ENCODE assay signal across 8 cellular contexts in the genomic region with DNA sequence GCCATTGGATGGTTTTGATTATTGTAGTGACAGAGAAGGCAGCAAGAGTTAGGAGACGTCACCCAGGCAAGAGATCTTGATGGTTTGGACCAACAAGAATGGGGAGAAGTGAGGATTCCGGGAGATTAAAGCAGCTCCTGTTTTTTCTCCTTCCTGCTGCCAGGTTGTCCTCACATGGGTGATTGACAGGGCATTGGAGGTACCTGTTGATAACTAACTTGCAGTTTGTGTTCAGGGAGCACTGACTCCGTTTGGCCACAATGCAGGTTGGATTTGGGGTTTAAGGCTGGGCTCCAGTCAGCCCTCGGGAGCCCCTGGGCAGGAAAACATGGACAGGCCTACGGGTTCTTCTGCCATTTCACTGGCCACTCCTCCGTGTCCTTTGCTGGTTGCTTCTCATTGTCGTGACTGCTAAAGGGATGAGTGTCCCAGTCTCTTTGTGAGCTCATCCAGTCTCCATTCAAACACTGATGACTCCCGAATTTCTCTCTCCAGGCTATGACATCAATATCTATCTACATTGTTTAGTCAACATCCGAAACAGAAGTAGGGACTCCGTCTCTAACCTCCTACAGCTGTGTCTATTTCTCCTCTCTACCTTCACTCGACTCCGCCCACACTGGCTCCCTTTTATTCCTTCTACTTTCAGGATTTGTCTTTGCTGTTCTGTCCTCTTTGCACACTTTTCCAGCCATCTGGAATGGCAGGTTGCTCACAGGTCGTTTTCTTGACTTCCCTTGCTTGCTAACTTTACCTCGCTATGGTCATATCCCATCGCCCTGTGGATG. TPM values are rescaled to one million over a fixed set of nuclear protein-coding genes. Genes with fewer than 3 reads are reported as not detected.
A peak's percentile ranks its signal among the peaks of the same experiment; 100 is the strongest.
DNase-seq lines count a peak whose midpoint lies in the region; ATAC-seq and TF ChIP-seq lines count a peak whose summit lies in the region.

No MANE protein-coding gene starts in this region.

- no peak for DNase-seq in LNCaP clone FGC (ENCODE audit: low read depth)
- no peak for DNase-seq in chondrocyte (ENCODE audit: low spot score)
- no peak for DNase-seq in natural killer cell
- DNase-seq in GOT3 (lab: John Stamatoyannopoulos, UW), result no peak
- no peak for DNase-seq in KG1 (lab: John Stamatoyannopoulos, UW)
- no peak for DNase-seq in activated gamma-delta T cell treated with Interleukin-2 at 50 U/mL for 16 hours

- H3K4me3 ChIP-seq in LNCaP clone FGC (ENCODE audit: low read depth, low read length), result peak overlapping the region; percentile 91

- peaks cover 9% of the 10 kb centered on the region for H3K9me3 Mint-ChIP-seq in chondrocyte (ENCODE audit: low read depth)
- no peaks in the 10 kb centered on the region for H3K9me3 Mint-ChIP-seq in natural killer cell

- H3K4me1 Mint-ChIP-seq in chondrocyte (ENCODE audit: low read depth), result peaks cover 53% of the 10 kb centered on the region
- H3K4me1 Mint-ChIP-seq in natural killer cell, result peaks cover 30 to 33% of the 10 kb centered on the region in 2 donors

- H3K27ac Mint-ChIP-seq in chondrocyte (ENCODE audit: unreplicated experiment) (peak overlapping the region; percentile 98), natural killer cell (peak overlapping the region; percentile 86 to 95)

- TF ChIP-seq CTCF in C4-2B (conservative IDR thresholded peaks at IDR 0.05), result no peak
- no peak for TF ChIP-seq CTCF in LNCaP clone FGC (IDR thresholded peaks at IDR 0.05; ENCODE audit: control insufficient read depth, extremely low read depth, insufficient read depth)
- no peak for TF ChIP-seq CTCF in chondrocyte (IDR thresholded peaks at IDR 0.05)
- TF ChIP-seq CTCF in natural killer cell (IDR thresholded peaks at IDR 0.05), result no peak

- H3K27ac ChIP-seq in C4-2B, result peak overlapping the region; percentile 93

- no peaks in the 10 kb centered on the region for H3K27me3 Mint-ChIP-seq in chondrocyte (ENCODE audit: low read depth)
- no peaks in the 10 kb centered on the region for H3K27me3 Mint-ChIP-seq in natural killer cell (ENCODE audit: low read depth in 2 of 2)

- no peak for ATAC-seq in natural killer cell
- no peak for ATAC-seq in GM21381 (IDR thresholded peaks at IDR 0.05; ENCODE audit: unreplicated experiment)

- H3K36me3 Mint-ChIP-seq in chondrocyte (ENCODE audit: low read depth), result peaks cover 5% of the 10 kb centered on the region
- no peaks in the 10 kb centered on the region for H3K36me3 Mint-ChIP-seq in natural killer cell

- intact Hi-C loops in natural killer cell (cut with micrococcal nuclease), result loop anchor here (1.0 to 2.0 kb wide), 2 partner anchors 31 to 83 kb away; partner anchors contain the start of gene MED25

- peak overlapping the region; percentile 81 for H3K4me3 Mint-ChIP-seq in chondrocyte (ENCODE audit: unreplicated experiment)
- H3K4me3 Mint-ChIP-seq in natural killer cell, result peak overlapping the region; percentile 93

RNA-seq across cellular contexts. Expression of gene PTOV1, which starts 1.3 kb away (rescaled TPM):
- total RNA-seq in chondrocyte, result 168 to 229 TPM (median 170 TPM) in 3 replicates
- total RNA-seq in natural killer cell, result 100 to 1,000 TPM; 116 to 132 (median 128) TPM

RNA-seq across cellular contexts. Expression of gene PNKP, which starts 17.7 kb away (rescaled TPM):
- 51.4 to 97.0 TPM (median 52.4 TPM) in 3 replicates for total RNA-seq in chondrocyte
- total RNA-seq in natural killer cell, result 100 to 1,000 TPM; 228 to 253 (median 243) TPM

RNA-seq across cellular contexts. Expression of gene AKT1S1, which starts 27.5 kb away (rescaled TPM):
- 52.0 to 70.5 TPM (median 55.8 TPM) in 3 replicates for total RNA-seq in chondrocyte
- 10 to 100 TPM; 12.8 to 17.8 (median 16.1) TPM for total RNA-seq in natural killer cell

RNA-seq across cellular contexts. Expression of gene TBC1D17, which starts 27.9 kb away (rescaled TPM):
- total RNA-seq in chondrocyte (36.3 to 45.3 TPM (median 44.8 TPM) in 3 replicates), natural killer cell (10 to 100 TPM; 45.8 to 59.7 (median 54.4) TPM)

RNA-seq across cellular contexts. Expression of gene MED25, which starts 31.5 kb away (rescaled TPM):
- 40.0 to 44.6 TPM (median 40.1 TPM) in 3 replicates for total RNA-seq in chondrocyte
- 100 to 1,000 TPM in 1 of 3 donors, 10 to 100 TPM in 2; 64.2 to 132 (median 69.5) TPM for total RNA-seq in natural killer cell
